9 cellular contexts compared by ENCODE assay signal in genomic region chr16:11639925-11640899, GRCh38. TPM values are rescaled to one million over a fixed set of nuclear protein-coding genes. Genes with fewer than 3 reads are reported as not detected.
DNase-seq lines count a peak whose midpoint lies in the region; ATAC-seq, FAIRE-seq and TF ChIP-seq lines count a peak whose summit lies in the region.
"Had no signal": no experiment of that assay in that cellular context is flagged by ENCODE, and none has a peak within 500 bp of the region (broad histone marks: within the 10 kb centered on the region; RNA-seq: fewer than 3 reads in every experiment).

No MANE protein-coding gene starts in this region.

- TF ChIP-seq CTCF in adrenal gland (IDR thresholded peaks at IDR 0.05) (no peak), cardiac muscle cell (IDR thresholded peaks at IDR 0.05; ENCODE audit: low read depth, low read length) (no peak), pancreas (IDR thresholded peaks at IDR 0.05) (no peak)

- H3K4me3 ChIP-seq in adrenal gland = no peak overlapping the region
- H3K4me3 ChIP-seq in cardiac muscle cell = no peak overlapping the region
- no peak overlapping the region for H3K4me3 ChIP-seq in pancreas

- H3K36me3 ChIP-seq in adrenal gland (replicated peaks in 1 of 2) = no peaks in the 10 kb centered on the region
- H3K36me3 ChIP-seq in cardiac muscle cell = no peaks in the 10 kb centered on the region
- no peaks in the 10 kb centered on the region for H3K36me3 ChIP-seq in pancreas

- H3K4me1 ChIP-seq in adrenal gland (replicated peaks in 1 of 2) (peaks cover 10 to 17% of the 10 kb centered on the region in 2 donors), cardiac muscle cell (ENCODE audit: low read depth) (peaks cover 4% of the 10 kb centered on the region), pancreas (peaks cover 5 to 22% (median 17%) of the 10 kb centered on the region in 3 donors)

- in situ Hi-C loops in Caki2 (cut with HindIII; ENCODE audit: low pct_unique_long_range_greater_than_20kb, low sequenced_read_pairs) = no loop called here

- ATAC-seq in pancreas (peak; percentile 72 to 93 (median 82)), GM21529 (IDR thresholded peaks at IDR 0.05; ENCODE audit: unreplicated experiment) (no peak)

- H3K27ac ChIP-seq in adrenal gland = peak overlapping the region; percentile 77 to 96 (median 90)
- peak overlapping the region; percentile 39 for H3K27ac ChIP-seq in cardiac muscle cell
- peak overlapping the region; percentile 54 to 92 (median 72) for H3K27ac ChIP-seq in pancreas

- FAIRE-seq in pancreas (lab: Jason Lieb, UNC) = no peak
- FAIRE-seq: islet of Langerhans had no signal

- peak; percentile 99 for DNase-seq in Caki2 (ENCODE audit: low read depth)
- peak; percentile 37 for DNase-seq in NCI-H146 treated with DMSO at 0.1 percent for 48 hours (lab: John Stamatoyannopoulos, UW; ENCODE audit: unreplicated experiment)
- peak; percentile 88 to 98 (median 96) for DNase-seq in adrenal gland
- peak; percentile 52 to 98 for DNase-seq in cardiac muscle cell (ENCODE audit: low read depth in 1 of 2, low spot score in 1 of 2)
- DNase-seq in pancreas = peak; percentile 60 to 86 (median 71)
- no peak for DNase-seq in activated T-cell treated with anti-CD3 and anti-CD28 coated beads, Interleukin-2, amount 50 U/mL, for 48 hours
- no peak for DNase-seq in effector CD4-positive, alpha-beta T cell

- intact Hi-C loops in adrenal gland (cut with DNase I) = loop anchor here (2.0 to 10.0 kb wide), 4 partner anchors 75 to 245 kb away; no protein-coding TSS in a partner anchor
- intact Hi-C loops in pancreas (cut with DNase I) = loop anchor here in 1 of 3 donors (5.0 to 10.0 kb wide), 2 partner anchors 108 to 245 kb away; no protein-coding TSS in a partner anchor

- H3K27me3 ChIP-seq in adrenal gland = no peaks in the 10 kb centered on the region
- no peaks in the 10 kb centered on the region for H3K27me3 ChIP-seq in cardiac muscle cell
- no peaks in the 10 kb centered on the region for H3K27me3 ChIP-seq in pancreas

- 20 to 29% (median 25%) methylated on average over 19 to 25 of the region's 25 CpGs for WGBS in adrenal gland, 4 donors
- 19 to 31% methylated on average over 25 of the region's 25 CpGs for WGBS in pancreas, 2 donors

- peak in 1 of 2 donors; percentile 81 for TF ChIP-seq POLR2A in adrenal gland (IDR thresholded peaks at IDR 0.05)

- no peaks in the 10 kb centered on the region for H3K9me3 ChIP-seq in adrenal gland (replicated peaks in 1 of 3)
- no peaks in the 10 kb centered on the region for H3K9me3 ChIP-seq in cardiac muscle cell (ENCODE audit: low read depth)
- H3K9me3 ChIP-seq in pancreas = no peaks in the 10 kb centered on the region

RNA-seq across cellular contexts. Expression of gene SNN, which starts 28.0 kb away (rescaled TPM):
- 17.4 and 17.7 TPM in 2 replicates for total RNA-seq in Caki2 (2014; rRNA removed; shearing (Covaris generic); ENCODE audit: low replicate concordance)
- total RNA-seq in adrenal gland (10 to 100 TPM; 29.6 to 94.7 (median 41.2) TPM), cardiac muscle cell (28.3 and 34.9 TPM in 2 replicates), pancreas (10 to 100 TPM in 1 of 6 donors, 1 to 10 TPM in 5; 3.9 to 10.6 (median 4.5) TPM)
- polyA plus RNA-seq in adrenal gland (10 to 100 TPM; 10.5 to 53.2 (median 19.0) TPM), cardiac muscle cell (35.3 and 41.8 TPM in 2 replicates), pancreas (1 to 10 TPM; 4.0 to 4.6 TPM)

RNA-seq across cellular contexts. Expression of gene LITAF, which starts 53.5 kb away (rescaled TPM):
- total RNA-seq in Caki2 (2014; rRNA removed; shearing (Covaris generic); ENCODE audit: low replicate concordance) = 105 and 111 TPM in 2 replicates
- 10 to 100 TPM; 35.1 to 83.2 (median 60.7) TPM for total RNA-seq in adrenal gland
- 10 to 100 TPM; 23.1 to 75.5 (median 35.2) TPM for polyA plus RNA-seq in adrenal gland
- total RNA-seq in cardiac muscle cell = 21.4 and 42.1 TPM in 2 replicates
- 43.3 and 53.9 TPM in 2 replicates for polyA plus RNA-seq in cardiac muscle cell
- total RNA-seq in pancreas = 10 to 100 TPM; 26.9 to 85.3 (median 32.3) TPM
- 10 to 100 TPM; 17.6 to 37.3 TPM for polyA plus RNA-seq in pancreas

Comparison
In these comparisons a context has a peak if more than half of its experiments do, and no peak if none do; other contexts are left out.
1. DNase-seq: peak in Caki2 (single experiment), NCI-H146 treated with DMSO at 0.1 percent for 48 hours (single experiment), adrenal gland (7 of 7), cardiac muscle cell (2 of 2) and pancreas (6 of 6); none in activated T-cell treated with anti-CD3 and anti-CD28 coated beads, Interleukin-2, amount 50 U/mL, for 48 hours (0 of 2) and effector CD4-positive, alpha-beta T cell (single experiment).
2. H3K27ac ChIP-seq: peak in every context shown above with its lines; median percentile 90 in adrenal gland; 72 in pancreas; 39 in cardiac muscle cell.